Comparison of ENCODE assay signal across 1 cellular context in the genomic region with DNA sequence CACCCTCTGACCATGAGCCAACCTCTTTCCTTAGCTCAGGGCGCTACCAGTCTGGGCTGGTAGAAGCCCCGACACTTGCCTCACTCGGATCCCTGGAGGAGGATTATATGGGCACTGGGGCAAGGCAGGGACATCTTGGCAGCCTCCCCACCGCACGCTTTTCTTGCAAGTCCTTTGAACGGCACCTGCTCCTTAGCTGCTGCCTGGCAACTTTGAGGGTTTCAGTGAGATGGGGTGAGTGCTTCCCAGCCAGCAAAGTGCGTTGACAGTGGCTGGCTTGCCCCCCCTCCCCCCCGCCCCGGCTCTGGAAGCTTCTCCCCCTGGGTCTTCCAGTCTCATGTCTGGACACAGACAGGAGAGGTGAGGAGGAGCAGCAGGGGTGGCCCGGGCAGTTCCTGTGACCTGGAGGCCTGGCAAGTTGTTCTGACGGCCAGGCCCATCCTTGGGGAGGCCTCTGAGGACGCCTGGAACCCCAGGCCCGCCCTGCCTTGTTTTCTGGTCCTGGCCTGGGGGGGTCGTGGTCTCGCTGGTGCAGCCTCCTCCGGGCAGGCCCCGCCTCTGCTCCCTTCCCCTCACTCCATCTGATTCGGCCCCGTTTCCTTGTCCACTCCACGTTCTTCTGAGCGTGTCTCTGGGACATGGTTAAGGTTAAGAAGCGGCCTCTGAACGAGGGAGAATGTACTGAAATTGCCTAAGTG.
TF ChIP-seq lines count a peak whose summit lies in the region.

No MANE protein-coding gene starts in this region.

TF ChIP-seq in GM23338, 12 proteins besides CTCF, POLR2A, EP300 and RAD21 (continued from another document):
- TF ChIP-seq, protein P1, sequence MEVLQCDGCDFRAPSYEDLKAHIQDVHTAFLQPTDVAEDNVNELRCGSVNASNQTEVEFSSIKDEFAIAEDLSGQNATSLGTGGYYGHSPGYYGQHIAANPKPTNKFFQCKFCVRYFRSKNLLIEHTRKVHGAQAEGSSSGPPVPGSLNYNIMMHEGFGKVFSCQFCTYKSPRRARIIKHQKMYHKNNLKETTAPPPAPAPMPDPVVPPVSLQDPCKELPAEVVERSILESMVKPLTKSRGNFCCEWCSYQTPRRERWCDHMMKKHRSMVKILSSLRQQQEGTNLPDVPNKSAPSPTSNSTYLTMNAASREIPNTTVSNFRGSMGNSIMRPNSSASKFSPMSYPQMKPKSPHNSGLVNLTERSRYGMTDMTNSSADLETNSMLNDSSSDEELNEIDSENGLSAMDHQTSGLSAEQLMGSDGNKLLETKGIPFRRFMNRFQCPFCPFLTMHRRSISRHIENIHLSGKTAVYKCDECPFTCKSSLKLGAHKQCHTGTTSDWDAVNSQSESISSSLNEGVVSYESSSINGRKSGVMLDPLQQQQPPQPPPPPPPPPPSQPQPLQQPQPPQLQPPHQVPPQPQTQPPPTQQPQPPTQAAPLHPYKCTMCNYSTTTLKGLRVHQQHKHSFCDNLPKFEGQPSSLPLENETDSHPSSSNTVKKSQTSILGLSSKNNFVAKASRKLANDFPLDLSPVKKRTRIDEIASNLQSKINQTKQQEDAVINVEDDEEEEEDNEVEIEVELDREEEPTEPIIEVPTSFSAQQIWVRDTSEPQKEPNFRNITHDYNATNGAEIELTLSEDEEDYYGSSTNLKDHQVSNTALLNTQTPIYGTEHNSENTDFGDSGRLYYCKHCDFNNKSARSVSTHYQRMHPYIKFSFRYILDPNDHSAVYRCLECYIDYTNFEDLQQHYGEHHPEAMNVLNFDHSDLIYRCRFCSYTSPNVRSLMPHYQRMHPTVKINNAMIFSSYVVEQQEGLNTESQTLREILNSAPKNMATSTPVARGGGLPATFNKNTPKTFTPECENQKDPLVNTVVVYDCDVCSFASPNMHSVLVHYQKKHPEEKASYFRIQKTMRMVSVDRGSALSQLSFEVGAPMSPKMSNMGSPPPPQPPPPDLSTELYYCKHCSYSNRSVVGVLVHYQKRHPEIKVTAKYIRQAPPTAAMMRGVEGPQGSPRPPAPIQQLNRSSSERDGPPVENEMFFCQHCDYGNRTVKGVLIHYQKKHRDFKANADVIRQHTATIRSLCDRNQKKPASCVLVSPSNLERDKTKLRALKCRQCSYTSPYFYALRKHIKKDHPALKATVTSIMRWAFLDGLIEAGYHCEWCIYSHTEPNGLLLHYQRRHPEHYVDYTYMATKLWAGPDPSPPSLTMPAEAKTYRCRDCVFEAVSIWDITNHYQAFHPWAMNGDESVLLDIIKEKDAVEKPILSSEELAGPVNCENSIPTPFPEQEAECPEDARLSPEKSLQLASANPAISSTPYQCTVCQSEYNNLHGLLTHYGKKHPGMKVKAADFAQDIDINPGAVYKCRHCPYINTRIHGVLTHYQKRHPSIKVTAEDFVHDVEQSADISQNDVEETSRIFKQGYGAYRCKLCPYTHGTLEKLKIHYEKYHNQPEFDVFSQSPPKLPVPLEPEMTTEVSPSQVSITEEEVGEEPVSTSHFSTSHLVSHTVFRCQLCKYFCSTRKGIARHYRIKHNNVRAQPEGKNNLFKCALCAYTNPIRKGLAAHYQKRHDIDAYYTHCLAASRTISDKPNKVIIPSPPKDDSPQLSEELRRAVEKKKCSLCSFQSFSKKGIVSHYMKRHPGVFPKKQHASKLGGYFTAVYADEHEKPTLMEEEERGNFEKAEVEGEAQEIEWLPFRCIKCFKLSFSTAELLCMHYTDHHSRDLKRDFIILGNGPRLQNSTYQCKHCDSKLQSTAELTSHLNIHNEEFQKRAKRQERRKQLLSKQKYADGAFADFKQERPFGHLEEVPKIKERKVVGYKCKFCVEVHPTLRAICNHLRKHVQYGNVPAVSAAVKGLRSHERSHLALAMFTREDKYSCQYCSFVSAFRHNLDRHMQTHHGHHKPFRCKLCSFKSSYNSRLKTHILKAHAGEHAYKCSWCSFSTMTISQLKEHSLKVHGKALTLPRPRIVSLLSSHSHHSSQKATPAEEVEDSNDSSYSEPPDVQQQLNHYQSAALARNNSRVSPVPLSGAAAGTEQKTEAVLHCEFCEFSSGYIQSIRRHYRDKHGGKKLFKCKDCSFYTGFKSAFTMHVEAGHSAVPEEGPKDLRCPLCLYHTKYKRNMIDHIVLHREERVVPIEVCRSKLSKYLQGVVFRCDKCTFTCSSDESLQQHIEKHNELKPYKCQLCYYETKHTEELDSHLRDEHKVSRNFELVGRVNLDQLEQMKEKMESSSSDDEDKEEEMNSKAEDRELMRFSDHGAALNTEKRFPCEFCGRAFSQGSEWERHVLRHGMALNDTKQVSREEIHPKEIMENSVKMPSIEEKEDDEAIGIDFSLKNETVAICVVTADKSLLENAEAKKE (CRISPR knock-in tag; IDR thresholded peaks at IDR 0.05) = no peak
- TF ChIP-seq NANOG (IDR thresholded peaks at IDR 0.05; ENCODE audit: borderline replicate concordance) (no peak), JUNB (IDR thresholded peaks at IDR 0.05; ENCODE audit: unreplicated experiment) (no peak), EZH2 (IDR thresholded peaks at IDR 0.05; ENCODE audit: low read depth, unreplicated experiment) (no peak), ZNF331 (CRISPR knock-in tag; IDR thresholded peaks at IDR 0.05; ENCODE audit: low read depth) (no peak)
